9 cellular contexts compared by ENCODE assay signal in genomic region chr4:107094332-107094731, GRCh38. TPM values are rescaled to one million over a fixed set of nuclear protein-coding genes. Genes with fewer than 3 reads are reported as not detected.
DNase-seq lines count a peak whose midpoint lies in the region; ATAC-seq, FAIRE-seq and TF ChIP-seq lines count a peak whose summit lies in the region.
"Had no signal": no experiment of that assay in that cellular context is flagged by ENCODE, and none has a peak within 500 bp of the region (broad histone marks: within the 10 kb centered on the region; RNA-seq: fewer than 3 reads in every experiment).

No MANE protein-coding gene starts in this region.

- no peak for TF ChIP-seq POLR2A in esophagus squamous epithelium (IDR thresholded peaks at IDR 0.05)

- intact Hi-C loops in esophagus squamous epithelium (cut with DNase I) (no loop called here), lower lobe of right lung (cut with DNase I) (no loop called here)

- H3K27me3 ChIP-seq in esophagus squamous epithelium, result no peaks in the 10 kb centered on the region
- no peaks in the 10 kb centered on the region for H3K27me3 ChIP-seq in lower lobe of right lung (ENCODE audit: low read depth)

- no peaks in the 10 kb centered on the region for H3K36me3 ChIP-seq in esophagus squamous epithelium
- no peaks in the 10 kb centered on the region for H3K36me3 ChIP-seq in lower lobe of right lung

- peaks cover 0 to 2% of the 10 kb centered on the region in 2 donors for H3K9me3 Mint-ChIP-seq in effector memory CD8-positive, alpha-beta T cell

- FAIRE-seq in HTR-8/SVneo (lab: Jason Lieb, UNC), result no peak

- H3K4me1 ChIP-seq in esophagus squamous epithelium (no peaks in the 10 kb centered on the region), lower lobe of right lung (no peaks in the 10 kb centered on the region)

- ATAC-seq in GM19328 (IDR thresholded peaks at IDR 0.05; ENCODE audit: unreplicated experiment) (peak; percentile 50), lower lobe of right lung (no peak)
- peak; percentile 91 for ATAC-seq in effector memory CD8-positive, alpha-beta T cell (replicated peaks)

- DNase-seq in AG09319 (ENCODE audit: extremely low read depth, low read depth), result peak; percentile 5
- DNase-seq in HTR-8/SVneo (ENCODE audit: insufficient read length, low spot score), result peak; percentile 0
- DNase-seq in effector memory CD8-positive, alpha-beta T cell, result peak in 2 of 3 experiments; percentile 3 to 11
- DNase-seq in esophagus squamous epithelium (lab: John Stamatoyannopoulos, UW), result no peak
- DNase-seq in activated effector memory CD4-positive, alpha-beta T cell treated with Interleukin-2 at 50 U/mL for 16 hours, result no peak
- no peak for DNase-seq in stimulated activated CD8-positive, alpha-beta memory T cell treated with anti-CD3 and anti-CD28 coated beads, Interleukin-4, amount 100 ng/mL, for 48 hours
- DNase-seq in lower lobe of right lung, result no peak

- H3K4me3 Mint-ChIP-seq in effector memory CD8-positive, alpha-beta T cell, result no peak overlapping the region
- H3K4me3 Mint-ChIP-seq: activated naive CD8-positive, alpha-beta T cell had no signal

- H3K9me3 ChIP-seq in esophagus squamous epithelium (no peaks in the 10 kb centered on the region), lower lobe of right lung (no peaks in the 10 kb centered on the region)

- H3K36me3 Mint-ChIP-seq in effector memory CD8-positive, alpha-beta T cell (ENCODE audit: insufficient read depth), result no peaks in the 10 kb centered on the region
- H3K36me3 Mint-ChIP-seq: activated naive CD8-positive, alpha-beta T cell had no signal

- H3K27ac Mint-ChIP-seq in effector memory CD8-positive, alpha-beta T cell, result no peak overlapping the region
- H3K27ac Mint-ChIP-seq: activated naive CD8-positive, alpha-beta T cell had no signal

- H3K27ac ChIP-seq in esophagus squamous epithelium (no peak overlapping the region), lower lobe of right lung (no peak overlapping the region)

- WGBS in esophagus squamous epithelium, 2 donors, result 94% methylated on average over 2 of the region's 2 CpGs; no CpG with 5 or more reads in 1 of the 2 donors

- H3K4me1 Mint-ChIP-seq in effector memory CD8-positive, alpha-beta T cell (ENCODE audit: low read depth in 2 of 2), result peaks cover 0 to 1% of the 10 kb centered on the region in 2 donors

- no peaks in the 10 kb centered on the region for H3K27me3 Mint-ChIP-seq in effector memory CD8-positive, alpha-beta T cell

- H3K4me3 ChIP-seq in esophagus squamous epithelium (no peak overlapping the region), lower lobe of right lung (no peak overlapping the region)

- TF ChIP-seq CTCF in AG09319 (IDR thresholded peaks at IDR 0.05; ENCODE audit: low read depth, low read length) (peak; percentile 57), esophagus squamous epithelium (IDR thresholded peaks at IDR 0.05) (no peak), lower lobe of right lung (IDR thresholded peaks at IDR 0.05) (no peak)

RNA-seq across cellular contexts. Expression of gene DKK2, which starts 58.2 kb away (rescaled TPM):
- total RNA-seq in esophagus squamous epithelium, result 1 to 10 TPM in 1 of 4 donors, under 1 TPM in 1, not detected in 2; 0.38 to 1.2 TPM
- total RNA-seq in lower lobe of right lung, result 11.9 TPM

Comparison
In these comparisons a context has a peak if more than half of its experiments do, and no peak if none do; other contexts are left out.
1. DNase-seq: peak in AG09319 (single experiment), HTR-8/SVneo (single experiment) and effector memory CD8-positive, alpha-beta T cell (2 of 3); none in esophagus squamous epithelium (single experiment), activated effector memory CD4-positive, alpha-beta T cell treated with Interleukin-2 at 50 U/mL for 16 hours (single experiment), stimulated activated CD8-positive, alpha-beta memory T cell treated with anti-CD3 and anti-CD28 coated beads, Interleukin-4, amount 100 ng/mL, for 48 hours (single experiment) and lower lobe of right lung (single experiment).
2. ATAC-seq: peak in GM19328 (single experiment) and effector memory CD8-positive, alpha-beta T cell (single experiment); none in lower lobe of right lung (0 of 2).